Comparison of ENCODE assay signal across 22 cellular contexts in genomic region chr1:157431751-157432150, GRCh38.
A peak's percentile ranks its signal among the peaks of the same experiment; 100 is the strongest.
DNase-seq lines count a peak whose midpoint lies in the region; ATAC-seq and TF ChIP-seq lines count a peak whose summit lies in the region.
"Had no signal": no experiment of that assay in that cellular context is flagged by ENCODE, and none has a peak within 500 bp of the region (broad histone marks: within the 10 kb centered on the region; RNA-seq: fewer than 3 reads in every experiment).

No MANE protein-coding gene starts in this region.

- H3K9me3 Mint-ChIP-seq in CD8-positive, alpha-beta T cell: no peaks in the 10 kb centered on the region
- H3K9me3 Mint-ChIP-seq: CD4-positive, alpha-beta memory T cell; memory B cell; nephron; stimulated activated effector memory CD8-positive, alpha-beta T cell treated with anti-CD3 and anti-CD28 coated beads, Interleukin-12 subunit alpha, Interleukin-12 subunit beta, amount 100 ng/mL, for 72 hours; type B pancreatic cell had no signal

- H3K23ac ChIP-seq in IMR-90 (ENCODE audit: low read depth, low read length): no peak overlapping the region

- no peak overlapping the region for H4K5ac ChIP-seq in IMR-90 (ENCODE audit: low read depth, low read length)

- H4K8ac ChIP-seq in IMR-90 (ENCODE audit: low read depth in 2 of 2, low read length in 2 of 2): no peak overlapping the region

- WGBS in IMR-90 (ENCODE audit: extremely low coverage in 2 of 2, insufficient read length in 1 of 2), 2 experiments: 40% methylated on average over 2 of the region's 5 CpGs; no CpG with 5 or more reads in 1 of the 2 experiments

- in situ Hi-C loops in IMR-90 (cut with MboI; ENCODE audit: low sequenced_read_pairs): no loop called here

- H3K27me3 Mint-ChIP-seq in CD8-positive, alpha-beta T cell (ENCODE audit: low read depth): peaks cover 16% of the 10 kb centered on the region

- no peak for TF ChIP-seq POLR2A in IMR-90 (IDR thresholded peaks at IDR 0.05; ENCODE audit: low read depth, low read length)

- H2BK5ac ChIP-seq in IMR-90 (ENCODE audit: low read depth, low read length, poor library complexity, severe bottlenecking): no peak overlapping the region

- H3K36me3 Mint-ChIP-seq in CD8-positive, alpha-beta T cell: no peaks in the 10 kb centered on the region
- H3K36me3 Mint-ChIP-seq: activated CD8-positive, alpha-beta memory T cell treated with anti-CD3 and anti-CD28 coated beads, Interleukin-2, amount 10 ng/mL, durations not matched to agents 7 days and 5 days; CD4-positive, alpha-beta memory T cell; memory B cell; stimulated activated effector memory CD8-positive, alpha-beta T cell treated with anti-CD3 and anti-CD28 coated beads, Interleukin-12 subunit alpha, Interleukin-12 subunit beta, amount 100 ng/mL, for 72 hours; type B pancreatic cell had no signal

- H3K9me1 ChIP-seq in IMR-90 (ENCODE audit: insufficient read depth, low read length): no peaks in the 10 kb centered on the region

- H3K56ac ChIP-seq in IMR-90 (ENCODE audit: extremely low read depth, insufficient read depth, low read length): no peak overlapping the region

- H2AFZ ChIP-seq in IMR-90 (replicated peaks; ENCODE audit: low read length, poor library complexity) (no peak overlapping the region), Karpas-422 (ENCODE audit: low read length) (no peak overlapping the region)

- H4K91ac ChIP-seq in IMR-90 (ENCODE audit: insufficient read depth, low read depth, low read length): no peak overlapping the region

- intact Hi-C loops in IMR-90 (cut with micrococcal nuclease): no loop called here
- intact Hi-C loops in CD8-positive, alpha-beta T cell (cut with DNase I, micrococcal nuclease): no loop called here

- CTCF ChIA-PET in IMR-90 (lab: Yijun Ruan, JAX): interaction anchor here (0.6 kb wide), 1 partner anchor 46 kb away, joined by 4 read pairs; no protein-coding TSS in a partner anchor
- CTCF ChIA-PET in CD8-positive, alpha-beta T cell (lab: Charles Lee): no interaction called here

- H3K14ac ChIP-seq in IMR-90 (replicated peaks; ENCODE audit: low read depth, low read length): no peak overlapping the region

- H3K4me3 ChIP-seq in IMR-90 (ENCODE audit: insufficient read depth, low read depth, low read length) (no peak overlapping the region), cardiac fibroblast (replicated peaks in 1 of 2; ENCODE audit: low read depth in 2 of 2, low read length in 2 of 2) (no peak overlapping the region), Karpas-422 (ENCODE audit: low read length) (no peak overlapping the region)
- H3K4me3 ChIP-seq in CD8-positive, alpha-beta T cell (ENCODE audit: low read depth, low read length): no peak overlapping the region
- H3K4me3 ChIP-seq: adrenal gland, prostate gland, SJSA1 had no signal

- H4K20me1 ChIP-seq in IMR-90 (ENCODE audit: insufficient read depth, low read length): no peaks in the 10 kb centered on the region
- no peaks in the 10 kb centered on the region for H4K20me1 ChIP-seq in Karpas-422 (ENCODE audit: insufficient read depth, low read depth, low read length)

- no peaks in the 10 kb centered on the region for H3K9me2 ChIP-seq in Karpas-422 (replicated peaks; ENCODE audit: insufficient read depth, low read length)

- no peak for TF ChIP-seq CTCF in IMR-90 (conservative IDR thresholded peaks at IDR 0.05; ENCODE audit: low read depth, low read length)
- no peak for TF ChIP-seq CTCF in cardiac fibroblast (IDR thresholded peaks at IDR 0.05; ENCODE audit: low read depth, low read length)
- TF ChIP-seq CTCF in CD8-positive, alpha-beta T cell (IDR thresholded peaks at IDR 0.05): no peak

- no peaks in the 10 kb centered on the region for H3K4me1 Mint-ChIP-seq in CD8-positive, alpha-beta T cell (ENCODE audit: low read depth)
- H3K4me1 Mint-ChIP-seq: activated CD8-positive, alpha-beta memory T cell treated with anti-CD3 and anti-CD28 coated beads, Interleukin-2, amount 10 ng/mL, durations not matched to agents 7 days and 5 days; CD4-positive, alpha-beta memory T cell; memory B cell; nephron; stimulated activated effector memory CD8-positive, alpha-beta T cell treated with anti-CD3 and anti-CD28 coated beads, Interleukin-12 subunit alpha, Interleukin-12 subunit beta, amount 100 ng/mL, for 72 hours had no signal

- H2BK120ac ChIP-seq in IMR-90 (ENCODE audit: low read depth, low read length): no peak overlapping the region

- no peak overlapping the region for H2BK15ac ChIP-seq in IMR-90 (ENCODE audit: low read depth, low read length)

- no TSS peak for BruUV-seq in IMR-90 (replicated peaks; lab: Mats Ljungman, UMichigan)

- no peaks in the 10 kb centered on the region for H3K27me3 ChIP-seq in IMR-90 (ENCODE audit: control insufficient read depth, insufficient read depth, low read length)
- H3K27me3 ChIP-seq in CD8-positive, alpha-beta T cell (ENCODE audit: insufficient read depth, low read length): no peaks in the 10 kb centered on the region
- no peaks in the 10 kb centered on the region for H3K27me3 ChIP-seq in Karpas-422 (ENCODE audit: low read length)
- H3K27me3 ChIP-seq: adrenal gland had no signal

- H3K4me3 Mint-ChIP-seq in CD8-positive, alpha-beta T cell: no peak overlapping the region
- H3K4me3 Mint-ChIP-seq: activated CD8-positive, alpha-beta memory T cell treated with anti-CD3 and anti-CD28 coated beads, Interleukin-2, amount 10 ng/mL, durations not matched to agents 7 days and 5 days; CD4-positive, alpha-beta memory T cell; memory B cell; nephron; stimulated activated effector memory CD8-positive, alpha-beta T cell treated with anti-CD3 and anti-CD28 coated beads, Interleukin-12 subunit alpha, Interleukin-12 subunit beta, amount 100 ng/mL, for 72 hours; type B pancreatic cell had no signal

- POLR2A ChIA-PET in IMR-90 (lab: Charles Lee; ENCODE audit: unreplicated experiment): no interaction called here
- POLR2A ChIA-PET in CD8-positive, alpha-beta T cell (lab: Charles Lee): no interaction called here

- H3K27ac Mint-ChIP-seq in CD8-positive, alpha-beta T cell: no peak overlapping the region
- H3K27ac Mint-ChIP-seq: activated CD8-positive, alpha-beta memory T cell treated with anti-CD3 and anti-CD28 coated beads, Interleukin-2, amount 10 ng/mL, durations not matched to agents 7 days and 5 days; CD4-positive, alpha-beta memory T cell; memory B cell; nephron; stimulated activated effector memory CD8-positive, alpha-beta T cell treated with anti-CD3 and anti-CD28 coated beads, Interleukin-12 subunit alpha, Interleukin-12 subunit beta, amount 100 ng/mL, for 72 hours; type B pancreatic cell had no signal

- dilution Hi-C loops in IMR-90 (cut with HindIII; ENCODE audit: low sequenced_read_pairs, unreplicated experiment): no loop called here

- no peaks in the 10 kb centered on the region for H3K79me2 ChIP-seq in Karpas-422 (ENCODE audit: low read length)

- no peak for TF ChIP-seq RAD21 in IMR-90 (IDR thresholded peaks at IDR 0.05; ENCODE audit: low read length)

- H3K9me3 ChIP-seq in IMR-90 (ENCODE audit: control insufficient read depth, insufficient read depth, low read length): no peaks in the 10 kb centered on the region
- no peaks in the 10 kb centered on the region for H3K9me3 ChIP-seq in CD8-positive, alpha-beta T cell (ENCODE audit: low read length)
- no peaks in the 10 kb centered on the region for H3K9me3 ChIP-seq in Karpas-422 (ENCODE audit: low read length)
- H3K9me3 ChIP-seq: adrenal gland, prostate gland, SJSA1 had no signal

- no peak overlapping the region for H2BK20ac ChIP-seq in IMR-90 (ENCODE audit: low read depth, low read length)

- H3K18ac ChIP-seq in IMR-90 (ENCODE audit: low read depth, low read length): no peak overlapping the region

- H3K36me3 ChIP-seq in IMR-90 (ENCODE audit: control insufficient read depth, insufficient read depth, low read length) (no peaks in the 10 kb centered on the region), Karpas-422 (ENCODE audit: insufficient read depth, low read length) (no peaks in the 10 kb centered on the region)
- no peaks in the 10 kb centered on the region for H3K36me3 ChIP-seq in CD8-positive, alpha-beta T cell (ENCODE audit: insufficient read depth, low read length)
- H3K36me3 ChIP-seq: adrenal gland, prostate gland, SJSA1 had no signal

- H3K4me2 ChIP-seq in IMR-90 (ENCODE audit: low read depth, low read length) (no peak overlapping the region), Karpas-422 (ENCODE audit: low read depth, low read length, poor library complexity, severe bottlenecking) (no peak overlapping the region)

- H2AK9ac ChIP-seq in IMR-90 (replicated peaks; ENCODE audit: low read depth, low read length, poor library complexity): no peak overlapping the region

- H3K4me1 ChIP-seq in IMR-90 (ENCODE audit: control insufficient read depth, insufficient read depth, low read length) (no peaks in the 10 kb centered on the region), Karpas-422 (ENCODE audit: low read length) (no peaks in the 10 kb centered on the region)
- no peaks in the 10 kb centered on the region for H3K4me1 ChIP-seq in CD8-positive, alpha-beta T cell (ENCODE audit: insufficient read depth, low read length)
- H3K4me1 ChIP-seq: adrenal gland, prostate gland, SJSA1 had no signal

- H3K9ac ChIP-seq in IMR-90 (ENCODE audit: low read depth, low read length) (no peak overlapping the region), Karpas-422 (ENCODE audit: low read length) (no peak overlapping the region)

- H3K79me1 ChIP-seq in IMR-90 (ENCODE audit: low read depth in 1 of 2, low read length in 2 of 2): no peaks in the 10 kb centered on the region

- no peak overlapping the region for H2AK5ac ChIP-seq in IMR-90 (ENCODE audit: low read depth, low read length)

- peak; percentile 18 for DNase-seq in AG08396 (ENCODE audit: low spot score)
- peak; percentile 5 for DNase-seq in IMR-90
- peak; percentile 10 to 80 for DNase-seq in cardiac fibroblast (ENCODE audit: low read depth in 2 of 2)
- peak; percentile 80 for DNase-seq in kidney tubule cell (ENCODE audit: low spot score)
- DNase-seq in CD8-positive, alpha-beta T cell: no peak
- no peak for DNase-seq in activated CD4-positive, alpha-beta T cell treated with anti-CD3 and anti-CD28 coated beads, Interleukin-2, amount 50 U/mL, for 1 hour
- DNase-seq in Karpas-422: no peak
- DNase-seq: activated CD8-positive, alpha-beta memory T cell treated with anti-CD3 and anti-CD28 coated beads, Interleukin-2, amount 10 ng/mL, durations not matched to agents 7 days and 5 days; activated effector memory CD4-positive, alpha-beta T cell treated with anti-CD3 and anti-CD28 coated beads, Interleukin-2, amount 50 U/mL, for 16 hours; adrenal gland; CD4-positive, alpha-beta memory T cell; glutamatergic neuron; NCI-H1930 had no signal

- no peak for ATAC-seq in IMR-90 (ENCODE audit: low read depth)
- ATAC-seq in CD8-positive, alpha-beta T cell: no peak
- ATAC-seq in GM18502 (IDR thresholded peaks at IDR 0.05; ENCODE audit: poor library complexity, unreplicated experiment): no peak
- ATAC-seq: activated CD4-positive, CD25-positive, alpha-beta regulatory T cell treated with anti-CD3 and anti-CD28 coated beads, Interleukin-2, amount 50 U/mL, for 24 hours; activated CD8-positive, alpha-beta memory T cell treated with anti-CD3 and anti-CD28 coated beads, Interleukin-2, amount 10 ng/mL, durations not matched to agents 7 days and 5 days; HCT116; stimulated activated effector memory CD8-positive, alpha-beta T cell treated with anti-CD3 and anti-CD28 coated beads, Interleukin-12 subunit alpha, Interleukin-12 subunit beta, amount 100 ng/mL, for 72 hours had no signal

- H3K4ac ChIP-seq in IMR-90 (ENCODE audit: low read depth, low read length): no peak overlapping the region

- no peak overlapping the region for H3K27ac ChIP-seq in IMR-90 (ENCODE audit: insufficient read depth, low read length)
- no peak overlapping the region for H3K27ac ChIP-seq in CD8-positive, alpha-beta T cell (ENCODE audit: low read depth, low read length)
- no peak overlapping the region for H3K27ac ChIP-seq in Karpas-422 (ENCODE audit: low read length)
- H3K27ac ChIP-seq: adrenal gland, prostate gland, SJSA1 had no signal

Comparison
In these comparisons a context has a peak if more than half of its experiments do, and no peak if none do; other contexts are left out.
1. DNase-seq: peak in AG08396 (single experiment), IMR-90 (single experiment), cardiac fibroblast (2 of 2) and kidney tubule cell (single experiment); none in CD8-positive, alpha-beta T cell (0 of 7), activated CD4-positive, alpha-beta T cell treated with anti-CD3 and anti-CD28 coated beads, Interleukin-2, amount 50 U/mL, for 1 hour (single experiment) and Karpas-422 (single experiment).